ENCODE assay signal across 15 cellular contexts in the genomic region with DNA sequence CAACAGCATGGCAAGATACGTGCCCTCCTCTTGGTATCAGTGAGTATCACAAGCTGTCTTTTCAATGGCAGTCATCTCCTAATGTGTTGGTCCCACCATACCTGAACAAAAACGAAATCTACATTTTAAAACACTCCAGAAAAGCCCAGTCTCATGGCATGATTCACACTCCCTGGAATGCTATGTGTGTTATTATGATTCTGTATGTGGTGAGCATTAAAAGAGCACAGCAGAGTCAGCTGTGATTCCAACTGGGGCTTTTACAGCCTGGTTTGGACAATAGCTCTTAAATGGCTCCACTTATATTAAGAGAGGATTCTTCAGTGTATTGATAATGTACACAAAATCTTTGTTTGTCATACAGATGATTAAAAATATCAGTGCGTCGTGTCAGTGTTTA.
DNase-seq lines count a peak whose midpoint lies in the region; TF ChIP-seq lines count a peak whose summit lies in the region.
"Had no signal": no experiment of that assay in that cellular context is flagged by ENCODE, and none has a peak within 500 bp of the region (broad histone marks: within the 10 kb centered on the region; RNA-seq: fewer than 3 reads in every experiment).

No MANE protein-coding gene starts in this region.

- H3K4me1 ChIP-seq in GM23248 (ENCODE audit: insufficient read depth): no peaks in the 10 kb centered on the region
- H3K4me1 ChIP-seq in SJSA1 (replicated peaks): peaks cover 8% of the 10 kb centered on the region; the same call in 1 of the 2 replicates
- peaks cover 5% of the 10 kb centered on the region for H3K4me1 ChIP-seq in rectal smooth muscle tissue (ENCODE audit: control insufficient read depth, insufficient read depth, low read length)
- no peaks in the 10 kb centered on the region for H3K4me1 ChIP-seq in HAP-1

- no peaks in the 10 kb centered on the region for H4K20me1 ChIP-seq in GM23248 (ENCODE audit: insufficient read depth)

- in situ Hi-C loops in GM23248 (cut with MboI) (no loop called here), HAP-1 (cut with MboI; ENCODE audit: low sequenced_read_pairs) (no loop called here)

- no peak overlapping the region for H3K27ac ChIP-seq in GM23248
- peak overlapping the region; percentile 36 for H3K27ac ChIP-seq in SJSA1
- peak overlapping the region; percentile 12 for H3K27ac ChIP-seq in rectal smooth muscle tissue (ENCODE audit: low read depth, low read length)
- H3K27ac ChIP-seq: PC-9 had no signal

- H3K4me3 ChIP-seq in GM23248 (no peak overlapping the region), SJSA1 (no peak overlapping the region), epithelial cell of esophagus (ENCODE audit: low read length) (no peak overlapping the region), rectal smooth muscle tissue (ENCODE audit: low read length) (no peak overlapping the region), HAP-1 (no peak overlapping the region)
- H3K4me3 ChIP-seq: PC-9 had no signal

- H3K79me2 ChIP-seq in GM23248 (ENCODE audit: insufficient read depth): no peaks in the 10 kb centered on the region

- H3K4me2 ChIP-seq in GM23248 (ENCODE audit: unreplicated experiment): no peak overlapping the region
- H3K4me2 ChIP-seq: PC-9 had no signal

- TF ChIP-seq CTCF in epithelial cell of esophagus (IDR thresholded peaks at IDR 0.05; ENCODE audit: insufficient read depth, low read depth, low read length, missing control alignments): no peak

- DNase-seq in GM23248 (peak; percentile 2), SJSA1 (ENCODE audit: low read depth in 1 of 2, low spot score in 2 of 2) (peak in 1 of 2 experiments; percentile 40), epithelial cell of esophagus (ENCODE audit: low read depth) (peak; percentile 7), HAP-1 (ENCODE audit: low spot score in 2 of 2) (no peak), amniotic stem cell (lab: John Stamatoyannopoulos, UW) (no peak)
- no peak for DNase-seq in stimulated activated CD4-positive, alpha-beta T cell treated with anti-CD3 and anti-CD28 coated beads, Interleukin-15, amount 100 ng/mL, for 24 hours
- DNase-seq: KG1, NCI-H1048, NCI-H1436 treated with DMSO at 0.1 percent for 48 hours, NCI-H2029 treated with DMSO at 0.1 percent for 48 hours, NCI-H2171 treated with DMSO at 0.1 percent for 48 hours, NCI-H510A, NCI-H774, PC-9 had no signal

- H2AFZ ChIP-seq in GM23248: no peak overlapping the region
- H2AFZ ChIP-seq: PC-9 had no signal

- no peaks in the 10 kb centered on the region for H3K9me2 ChIP-seq in GM23248 (ENCODE audit: insufficient read depth)

- H3K9ac ChIP-seq in GM23248: no peak overlapping the region
- no peak overlapping the region for H3K9ac ChIP-seq in rectal smooth muscle tissue (ENCODE audit: low read length)

- H3K36me3 ChIP-seq in GM23248 (ENCODE audit: low read depth) (no peaks in the 10 kb centered on the region), SJSA1 (no peaks in the 10 kb centered on the region), rectal smooth muscle tissue (ENCODE audit: control insufficient read depth, insufficient read depth, low read length) (no peaks in the 10 kb centered on the region), HAP-1 (replicated peaks) (no peaks in the 10 kb centered on the region)

- H3F3A ChIP-seq in GM23248 (ENCODE audit: insufficient read depth): no peaks in the 10 kb centered on the region

- WGBS in GM23248 (ENCODE audit: low coverage in 1 of 2, low lambda C conversion rate in 2 of 2, missing lambda C conversion rate in 2 of 2), 2 experiments: 57 to 70% methylated on average over 4 of the region's 4 CpGs

- H3K9me3 ChIP-seq in GM23248 (ENCODE audit: low read depth): no peaks in the 10 kb centered on the region
- no peaks in the 10 kb centered on the region for H3K9me3 ChIP-seq in SJSA1 (replicated peaks)
- no peaks in the 10 kb centered on the region for H3K9me3 ChIP-seq in HAP-1

- no peaks in the 10 kb centered on the region for H3K27me3 ChIP-seq in GM23248 (replicated peaks; ENCODE audit: insufficient read depth)
- H3K27me3 ChIP-seq in SJSA1 (replicated peaks): no peaks in the 10 kb centered on the region
- H3K27me3 ChIP-seq in rectal smooth muscle tissue (ENCODE audit: control insufficient read depth, insufficient read depth, low read length): no peaks in the 10 kb centered on the region
- H3K27me3 ChIP-seq in HAP-1 (ENCODE audit: low read depth): no peaks in the 10 kb centered on the region

Comparison
In these comparisons a context has a peak if more than half of its experiments do, and no peak if none do; other contexts are left out.
1. DNase-seq: peak in GM23248 (single experiment) and epithelial cell of esophagus (single experiment); none in HAP-1 (0 of 2), stimulated activated CD4-positive, alpha-beta T cell treated with anti-CD3 and anti-CD28 coated beads, Interleukin-15, amount 100 ng/mL, for 24 hours (single experiment) and amniotic stem cell (single experiment).